Comparison of ENCODE assay signal across 17 cellular contexts in genomic region chr2:209688388-209688787, GRCh38.
DNase-seq lines count a peak whose midpoint lies in the region; ATAC-seq and TF ChIP-seq lines count a peak whose summit lies in the region.
"Had no signal": no experiment of that assay in that cellular context is flagged by ENCODE, and none has a peak within 500 bp of the region (broad histone marks: within the 10 kb centered on the region; RNA-seq: fewer than 3 reads in every experiment).

No MANE protein-coding gene starts in this region.

- no peak for TF ChIP-seq CTCF in epithelial cell of proximal tubule (conservative IDR thresholded peaks at IDR 0.05; ENCODE audit: low read depth, low read length)

- no peak for ATAC-seq in Right ventricle myocardium superior (ENCODE audit: poor library complexity)
- ATAC-seq in HG03571 (IDR thresholded peaks at IDR 0.05; ENCODE audit: unreplicated experiment): no peak
- ATAC-seq: Right ventricle myocardium inferior had no signal

- no peak overlapping the region for H3K4me3 ChIP-seq in epithelial cell of proximal tubule (ENCODE audit: low read depth, low read length)

- intact Hi-C loops in Right ventricle myocardium superior (cut with DNase I): no loop called here

- DNase-seq in G401 (ENCODE audit: low spot score): peak; percentile 31
- DNase-seq in NCI-H1105 (lab: John Stamatoyannopoulos, UW): peak; percentile 29
- peak; percentile 6 for DNase-seq in RKO (ENCODE audit: low spot score)
- DNase-seq in epithelial cell of proximal tubule (ENCODE audit: low read depth): peak; percentile 19
- no peak for DNase-seq in Right ventricle myocardium superior
- DNase-seq in SHP77 (lab: John Stamatoyannopoulos, UW): no peak
- no peak for DNase-seq in stimulated activated CD4-positive, alpha-beta T cell treated with anti-CD3 and anti-CD28 coated beads, Interleukin-15, amount 100 ng/mL, for 24 hours
- DNase-seq: AML-193, Caco-2, DMS153, H7, NCI-H146, NCI-H2081, NCI-H226, NCI-H69 had no signal

- in situ Hi-C loops in G401 (cut with HindIII; ENCODE audit: low sequenced_read_pairs): no loop called here

Comparison
In these comparisons a context has a peak if more than half of its experiments do, and no peak if none do; other contexts are left out.
1. DNase-seq: peak in G401 (single experiment), NCI-H1105 (single experiment), RKO (single experiment) and epithelial cell of proximal tubule (single experiment); none in Right ventricle myocardium superior (single experiment), SHP77 (0 of 2) and stimulated activated CD4-positive, alpha-beta T cell treated with anti-CD3 and anti-CD28 coated beads, Interleukin-15, amount 100 ng/mL, for 24 hours (single experiment).